In genomic region chr13:32135655-32136054, GRCh38 we compare ENCODE assay signal across 1 cellular context.
TF ChIP-seq lines count a peak whose summit lies in the region.

No MANE protein-coding gene starts in this region.

TF ChIP-seq in H1, 55 proteins besides CTCF, POLR2A, EP300 and RAD21:
- TF ChIP-seq ASH2L (IDR thresholded peaks at IDR 0.05; ENCODE audit: low read length) = no peak
- TF ChIP-seq, protein P1, sequence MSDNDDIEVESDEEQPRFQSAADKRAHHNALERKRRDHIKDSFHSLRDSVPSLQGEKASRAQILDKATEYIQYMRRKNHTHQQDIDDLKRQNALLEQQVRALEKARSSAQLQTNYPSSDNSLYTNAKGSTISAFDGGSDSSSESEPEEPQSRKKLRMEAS (IDR thresholded peaks at IDR 0.05) = no peak
- no peak for TF ChIP-seq NANOG (IDR thresholded peaks at IDR 0.05; ENCODE audit: insufficient read depth, low read depth, low read length, poor library complexity, severe bottlenecking)
- TF ChIP-seq JUND (IDR thresholded peaks at IDR 0.05; ENCODE audit: low read length) = no peak
- TF ChIP-seq, protein P2, sequence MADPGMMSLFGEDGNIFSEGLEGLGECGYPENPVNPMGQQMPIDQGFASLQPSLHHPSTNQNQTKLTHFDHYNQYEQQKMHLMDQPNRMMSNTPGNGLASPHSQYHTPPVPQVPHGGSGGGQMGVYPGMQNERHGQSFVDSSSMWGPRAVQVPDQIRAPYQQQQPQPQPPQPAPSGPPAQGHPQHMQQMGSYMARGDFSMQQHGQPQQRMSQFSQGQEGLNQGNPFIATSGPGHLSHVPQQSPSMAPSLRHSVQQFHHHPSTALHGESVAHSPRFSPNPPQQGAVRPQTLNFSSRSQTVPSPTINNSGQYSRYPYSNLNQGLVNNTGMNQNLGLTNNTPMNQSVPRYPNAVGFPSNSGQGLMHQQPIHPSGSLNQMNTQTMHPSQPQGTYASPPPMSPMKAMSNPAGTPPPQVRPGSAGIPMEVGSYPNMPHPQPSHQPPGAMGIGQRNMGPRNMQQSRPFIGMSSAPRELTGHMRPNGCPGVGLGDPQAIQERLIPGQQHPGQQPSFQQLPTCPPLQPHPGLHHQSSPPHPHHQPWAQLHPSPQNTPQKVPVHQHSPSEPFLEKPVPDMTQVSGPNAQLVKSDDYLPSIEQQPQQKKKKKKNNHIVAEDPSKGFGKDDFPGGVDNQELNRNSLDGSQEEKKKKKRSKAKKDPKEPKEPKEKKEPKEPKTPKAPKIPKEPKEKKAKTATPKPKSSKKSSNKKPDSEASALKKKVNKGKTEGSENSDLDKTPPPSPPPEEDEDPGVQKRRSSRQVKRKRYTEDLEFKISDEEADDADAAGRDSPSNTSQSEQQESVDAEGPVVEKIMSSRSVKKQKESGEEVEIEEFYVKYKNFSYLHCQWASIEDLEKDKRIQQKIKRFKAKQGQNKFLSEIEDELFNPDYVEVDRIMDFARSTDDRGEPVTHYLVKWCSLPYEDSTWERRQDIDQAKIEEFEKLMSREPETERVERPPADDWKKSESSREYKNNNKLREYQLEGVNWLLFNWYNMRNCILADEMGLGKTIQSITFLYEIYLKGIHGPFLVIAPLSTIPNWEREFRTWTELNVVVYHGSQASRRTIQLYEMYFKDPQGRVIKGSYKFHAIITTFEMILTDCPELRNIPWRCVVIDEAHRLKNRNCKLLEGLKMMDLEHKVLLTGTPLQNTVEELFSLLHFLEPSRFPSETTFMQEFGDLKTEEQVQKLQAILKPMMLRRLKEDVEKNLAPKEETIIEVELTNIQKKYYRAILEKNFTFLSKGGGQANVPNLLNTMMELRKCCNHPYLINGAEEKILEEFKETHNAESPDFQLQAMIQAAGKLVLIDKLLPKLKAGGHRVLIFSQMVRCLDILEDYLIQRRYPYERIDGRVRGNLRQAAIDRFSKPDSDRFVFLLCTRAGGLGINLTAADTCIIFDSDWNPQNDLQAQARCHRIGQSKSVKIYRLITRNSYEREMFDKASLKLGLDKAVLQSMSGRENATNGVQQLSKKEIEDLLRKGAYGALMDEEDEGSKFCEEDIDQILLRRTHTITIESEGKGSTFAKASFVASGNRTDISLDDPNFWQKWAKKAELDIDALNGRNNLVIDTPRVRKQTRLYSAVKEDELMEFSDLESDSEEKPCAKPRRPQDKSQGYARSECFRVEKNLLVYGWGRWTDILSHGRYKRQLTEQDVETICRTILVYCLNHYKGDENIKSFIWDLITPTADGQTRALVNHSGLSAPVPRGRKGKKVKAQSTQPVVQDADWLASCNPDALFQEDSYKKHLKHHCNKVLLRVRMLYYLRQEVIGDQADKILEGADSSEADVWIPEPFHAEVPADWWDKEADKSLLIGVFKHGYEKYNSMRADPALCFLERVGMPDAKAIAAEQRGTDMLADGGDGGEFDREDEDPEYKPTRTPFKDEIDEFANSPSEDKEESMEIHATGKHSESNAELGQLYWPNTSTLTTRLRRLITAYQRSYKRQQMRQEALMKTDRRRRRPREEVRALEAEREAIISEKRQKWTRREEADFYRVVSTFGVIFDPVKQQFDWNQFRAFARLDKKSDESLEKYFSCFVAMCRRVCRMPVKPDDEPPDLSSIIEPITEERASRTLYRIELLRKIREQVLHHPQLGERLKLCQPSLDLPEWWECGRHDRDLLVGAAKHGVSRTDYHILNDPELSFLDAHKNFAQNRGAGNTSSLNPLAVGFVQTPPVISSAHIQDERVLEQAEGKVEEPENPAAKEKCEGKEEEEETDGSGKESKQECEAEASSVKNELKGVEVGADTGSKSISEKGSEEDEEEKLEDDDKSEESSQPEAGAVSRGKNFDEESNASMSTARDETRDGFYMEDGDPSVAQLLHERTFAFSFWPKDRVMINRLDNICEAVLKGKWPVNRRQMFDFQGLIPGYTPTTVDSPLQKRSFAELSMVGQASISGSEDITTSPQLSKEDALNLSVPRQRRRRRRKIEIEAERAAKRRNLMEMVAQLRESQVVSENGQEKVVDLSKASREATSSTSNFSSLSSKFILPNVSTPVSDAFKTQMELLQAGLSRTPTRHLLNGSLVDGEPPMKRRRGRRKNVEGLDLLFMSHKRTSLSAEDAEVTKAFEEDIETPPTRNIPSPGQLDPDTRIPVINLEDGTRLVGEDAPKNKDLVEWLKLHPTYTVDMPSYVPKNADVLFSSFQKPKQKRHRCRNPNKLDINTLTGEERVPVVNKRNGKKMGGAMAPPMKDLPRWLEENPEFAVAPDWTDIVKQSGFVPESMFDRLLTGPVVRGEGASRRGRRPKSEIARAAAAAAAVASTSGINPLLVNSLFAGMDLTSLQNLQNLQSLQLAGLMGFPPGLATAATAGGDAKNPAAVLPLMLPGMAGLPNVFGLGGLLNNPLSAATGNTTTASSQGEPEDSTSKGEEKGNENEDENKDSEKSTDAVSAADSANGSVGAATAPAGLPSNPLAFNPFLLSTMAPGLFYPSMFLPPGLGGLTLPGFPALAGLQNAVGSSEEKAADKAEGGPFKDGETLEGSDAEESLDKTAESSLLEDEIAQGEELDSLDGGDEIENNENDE (IDR thresholded peaks at IDR 0.05; ENCODE audit: insufficient replicate concordance, low read length) = no peak
- TF ChIP-seq HDAC2 (IDR thresholded peaks at IDR 0.05; ENCODE audit: borderline replicate concordance in 1 of 2, low read depth in 2 of 2, low read length in 2 of 2) = no peak
- TF ChIP-seq, protein P3, sequence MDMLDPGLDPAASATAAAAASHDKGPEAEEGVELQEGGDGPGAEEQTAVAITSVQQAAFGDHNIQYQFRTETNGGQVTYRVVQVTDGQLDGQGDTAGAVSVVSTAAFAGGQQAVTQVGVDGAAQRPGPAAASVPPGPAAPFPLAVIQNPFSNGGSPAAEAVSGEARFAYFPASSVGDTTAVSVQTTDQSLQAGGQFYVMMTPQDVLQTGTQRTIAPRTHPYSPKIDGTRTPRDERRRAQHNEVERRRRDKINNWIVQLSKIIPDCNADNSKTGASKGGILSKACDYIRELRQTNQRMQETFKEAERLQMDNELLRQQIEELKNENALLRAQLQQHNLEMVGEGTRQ (IDR thresholded peaks at IDR 0.05; ENCODE audit: low read length) = no peak
- TF ChIP-seq ZNF274 (IDR thresholded peaks at IDR 0.05; ENCODE audit: borderline replicate concordance, extremely low read depth, low read length) = no peak
- no peak for TF ChIP-seq SP4 (IDR thresholded peaks at IDR 0.05; ENCODE audit: low read length)
- TF ChIP-seq SP1 (IDR thresholded peaks at IDR 0.05; ENCODE audit: low read depth, low read length) = no peak
- TF ChIP-seq CEBPB (IDR thresholded peaks at IDR 0.05; ENCODE audit: low read depth, low read length) = no peak
- TF ChIP-seq TBP (IDR thresholded peaks at IDR 0.05; ENCODE audit: low read depth, low read length) = no peak
- TF ChIP-seq TAF1 (IDR thresholded peaks at IDR 0.05; ENCODE audit: low read depth, low read length) = no peak
- no peak for TF ChIP-seq SP2 (IDR thresholded peaks at IDR 0.05; ENCODE audit: low read length)
- TF ChIP-seq CTBP2 (IDR thresholded peaks at IDR 0.05; ENCODE audit: borderline replicate concordance, insufficient read depth, insufficient read length, low read length) = no peak
- no peak for TF ChIP-seq POU5F1 (IDR thresholded peaks at IDR 0.05; ENCODE audit: low read depth, low read length)
- no peak for TF ChIP-seq BACH1 (IDR thresholded peaks at IDR 0.05; ENCODE audit: low read length)
TF ChIP-seq in H1: peak in this region for 0.
